Comparison of ENCODE assay signal across 13 cellular contexts in genomic region chrX:150602743-150603142, GRCh38. TPM values are rescaled to one million over a fixed set of nuclear protein-coding genes. Genes with fewer than 3 reads are reported as not detected.
DNase-seq lines count a peak whose midpoint lies in the region; ATAC-seq lines count a peak whose summit lies in the region.
"Had no signal": no experiment of that assay in that cellular context is flagged by ENCODE, and none has a peak within 500 bp of the region (broad histone marks: within the 10 kb centered on the region; RNA-seq: fewer than 3 reads in every experiment).

No MANE protein-coding gene starts in this region.

- no peak overlapping the region for H3K4me3 Mint-ChIP-seq in activated T-cell treated with anti-CD3 and anti-CD28 coated beads, Interleukin-2, amount 50 U/mL, for 72 hours
- H3K4me3 Mint-ChIP-seq in T-helper 1 cell treated with Interleukin-12 subunit alpha and Interleukin-12 subunit beta and Interleukin-4 antibody, amounts not matched to agents 30 μg/mL and 1 μg/mL, for 36 hours, result no peak overlapping the region
- H3K4me3 Mint-ChIP-seq in activated T-helper 2 cell treated with anti-CD3 and anti-CD28 coated beads, Interferon-gamma antibody, Interleukin-2, Interleukin-4, amounts not matched to agents 10 μg/mL and 5 μg/mL and 100 μg/mL, durations not matched to agents 14 hours and 24 hours and 36 hours (ENCODE audit: low read depth), result no peak overlapping the region
- no peak overlapping the region for H3K4me3 Mint-ChIP-seq in memory B cell
- H3K4me3 Mint-ChIP-seq: B cell; CD4-positive, alpha-beta T cell had no signal

- intact Hi-C loops in activated T-helper 2 cell treated with anti-CD3 and anti-CD28 coated beads, Interferon-gamma antibody, Interleukin-2, Interleukin-4, amounts not matched to agents 10 μg/mL and 5 μg/mL and 100 μg/mL, durations not matched to agents 14 hours and 24 hours and 36 hours (cut with micrococcal nuclease), result no loop called here
- intact Hi-C loops in cardiac septum (cut with DNase I), result no loop called here

- no peak for DNase-seq in activated T-cell treated with anti-CD3 and anti-CD28 coated beads, Interleukin-2, amount 50 U/mL, for 72 hours
- no peak for DNase-seq in activated T-cell treated with anti-CD3 and anti-CD28 coated beads, Interleukin-2, amount 50 U/mL, for 1 hour
- DNase-seq in activated T-helper 2 cell treated with anti-CD3 and anti-CD28 coated beads, Interferon-gamma antibody, Interleukin-2, Interleukin-4, amounts not matched to agents 10 μg/mL and 5 μg/mL and 100 μg/mL, durations not matched to agents 14 hours and 24 hours and 36 hours (ENCODE audit: low spot score), result no peak
- DNase-seq in memory B cell (ENCODE audit: low spot score in 2 of 2) (no peak), superior temporal gyrus (ENCODE audit: extremely low spot score) (no peak), cardiac septum (ENCODE audit: low spot score) (no peak)
- DNase-seq: C1 segment of cervical spinal cord; CD4-positive, alpha-beta T cell; DMS79; GM23248 had no signal

- peak overlapping the region; percentile 62 for H3K27ac Mint-ChIP-seq in activated T-cell treated with anti-CD3 and anti-CD28 coated beads, Interleukin-2, amount 50 U/mL, for 72 hours
- H3K27ac Mint-ChIP-seq in T-helper 1 cell treated with Interleukin-12 subunit alpha and Interleukin-12 subunit beta and Interleukin-4 antibody, amounts not matched to agents 30 μg/mL and 1 μg/mL, for 36 hours, result peak overlapping the region; percentile 50
- peak overlapping the region; percentile 8 for H3K27ac Mint-ChIP-seq in activated T-helper 2 cell treated with anti-CD3 and anti-CD28 coated beads, Interferon-gamma antibody, Interleukin-2, Interleukin-4, amounts not matched to agents 10 μg/mL and 5 μg/mL and 100 μg/mL, durations not matched to agents 14 hours and 24 hours and 36 hours
- H3K27ac Mint-ChIP-seq in memory B cell, result peak overlapping the region; percentile 19
- H3K27ac Mint-ChIP-seq: B cell; CD4-positive, alpha-beta T cell had no signal

- H3K27me3 Mint-ChIP-seq in activated T-cell treated with anti-CD3 and anti-CD28 coated beads, Interleukin-2, amount 50 U/mL, for 72 hours (ENCODE audit: low read depth), result peaks cover 43% of the 10 kb centered on the region
- no peaks in the 10 kb centered on the region for H3K27me3 Mint-ChIP-seq in T-helper 1 cell treated with Interleukin-12 subunit alpha and Interleukin-12 subunit beta and Interleukin-4 antibody, amounts not matched to agents 30 μg/mL and 1 μg/mL, for 36 hours (ENCODE audit: low read depth)
- H3K27me3 Mint-ChIP-seq in activated T-helper 2 cell treated with anti-CD3 and anti-CD28 coated beads, Interferon-gamma antibody, Interleukin-2, Interleukin-4, amounts not matched to agents 10 μg/mL and 5 μg/mL and 100 μg/mL, durations not matched to agents 14 hours and 24 hours and 36 hours (ENCODE audit: low read depth), result no peaks in the 10 kb centered on the region
- no peaks in the 10 kb centered on the region for H3K27me3 Mint-ChIP-seq in memory B cell
- H3K27me3 Mint-ChIP-seq: B cell; CD4-positive, alpha-beta T cell had no signal

- no peaks in the 10 kb centered on the region for H3K9me3 Mint-ChIP-seq in activated T-cell treated with anti-CD3 and anti-CD28 coated beads, Interleukin-2, amount 50 U/mL, for 72 hours
- H3K9me3 Mint-ChIP-seq in T-helper 1 cell treated with Interleukin-12 subunit alpha and Interleukin-12 subunit beta and Interleukin-4 antibody, amounts not matched to agents 30 μg/mL and 1 μg/mL, for 36 hours, result no peaks in the 10 kb centered on the region
- H3K9me3 Mint-ChIP-seq in activated T-helper 2 cell treated with anti-CD3 and anti-CD28 coated beads, Interferon-gamma antibody, Interleukin-2, Interleukin-4, amounts not matched to agents 10 μg/mL and 5 μg/mL and 100 μg/mL, durations not matched to agents 14 hours and 24 hours and 36 hours, result no peaks in the 10 kb centered on the region
- H3K9me3 Mint-ChIP-seq in memory B cell, result no peaks in the 10 kb centered on the region
- H3K9me3 Mint-ChIP-seq: CD4-positive, alpha-beta T cell had no signal

- H3K4me1 Mint-ChIP-seq in activated T-cell treated with anti-CD3 and anti-CD28 coated beads, Interleukin-2, amount 50 U/mL, for 72 hours (ENCODE audit: low read depth), result no peaks in the 10 kb centered on the region
- H3K4me1 Mint-ChIP-seq in T-helper 1 cell treated with Interleukin-12 subunit alpha and Interleukin-12 subunit beta and Interleukin-4 antibody, amounts not matched to agents 30 μg/mL and 1 μg/mL, for 36 hours (ENCODE audit: low read depth), result peaks cover 13% of the 10 kb centered on the region
- peaks cover 17% of the 10 kb centered on the region for H3K4me1 Mint-ChIP-seq in activated T-helper 2 cell treated with anti-CD3 and anti-CD28 coated beads, Interferon-gamma antibody, Interleukin-2, Interleukin-4, amounts not matched to agents 10 μg/mL and 5 μg/mL and 100 μg/mL, durations not matched to agents 14 hours and 24 hours and 36 hours (ENCODE audit: low read depth)
- H3K4me1 Mint-ChIP-seq in memory B cell, result peaks cover 9% of the 10 kb centered on the region

- ATAC-seq in activated T-cell treated with anti-CD3 and anti-CD28 coated beads, Interleukin-2, amount 50 U/mL, for 72 hours (replicated peaks in 1 of 2), result peak; percentile 87 to 97
- ATAC-seq in memory B cell (ENCODE audit: low read depth), result no peak
- ATAC-seq: HCT116 had no signal

- peaks cover 5 to 18% of the 10 kb centered on the region in 2 donors for H3K36me3 Mint-ChIP-seq in activated T-cell treated with anti-CD3 and anti-CD28 coated beads, Interleukin-2, amount 50 U/mL, for 72 hours (ENCODE audit: insufficient read depth in 2 of 2)
- H3K36me3 Mint-ChIP-seq in T-helper 1 cell treated with Interleukin-12 subunit alpha and Interleukin-12 subunit beta and Interleukin-4 antibody, amounts not matched to agents 30 μg/mL and 1 μg/mL, for 36 hours (ENCODE audit: low read depth), result peaks cover 39% of the 10 kb centered on the region
- peaks cover 59% of the 10 kb centered on the region for H3K36me3 Mint-ChIP-seq in activated T-helper 2 cell treated with anti-CD3 and anti-CD28 coated beads, Interferon-gamma antibody, Interleukin-2, Interleukin-4, amounts not matched to agents 10 μg/mL and 5 μg/mL and 100 μg/mL, durations not matched to agents 14 hours and 24 hours and 36 hours (ENCODE audit: low read depth)
- peaks cover 41% of the 10 kb centered on the region for H3K36me3 Mint-ChIP-seq in memory B cell

RNA-seq across cellular contexts. Expression of gene MTM1, which starts 34.3 kb away (rescaled TPM):
- 10 to 100 TPM; 28.9 to 30.9 TPM for total RNA-seq in activated T-cell treated with anti-CD3 and anti-CD28 coated beads, Interleukin-2, amount 50 U/mL, for 72 hours
- 25.2 and 26.5 TPM in 2 replicates for total RNA-seq in activated T-helper 2 cell treated with anti-CD3 and anti-CD28 coated beads, Interferon-gamma antibody, Interleukin-2, Interleukin-4, amounts not matched to agents 10 μg/mL and 5 μg/mL and 100 μg/mL, durations not matched to agents 14 hours and 24 hours and 36 hours
- total RNA-seq in cardiac septum, result 9.5 TPM

Comparison
In these comparisons a context has a peak if more than half of its experiments do, and no peak if none do; other contexts are left out.
1. H3K27ac Mint-ChIP-seq: peak in every context shown above with its lines; median percentile 62 in activated T-cell treated with anti-CD3 and anti-CD28 coated beads, Interleukin-2, amount 50 U/mL, for 72 hours; 50 in T-helper 1 cell treated with Interleukin-12 subunit alpha and Interleukin-12 subunit beta and Interleukin-4 antibody, amounts not matched to agents 30 μg/mL and 1 μg/mL, for 36 hours; 19 in memory B cell; 8 in activated T-helper 2 cell treated with anti-CD3 and anti-CD28 coated beads, Interferon-gamma antibody, Interleukin-2, Interleukin-4, amounts not matched to agents 10 μg/mL and 5 μg/mL and 100 μg/mL, durations not matched to agents 14 hours and 24 hours and 36 hours.